8 cellular contexts compared by ENCODE assay signal in the genomic region with DNA sequence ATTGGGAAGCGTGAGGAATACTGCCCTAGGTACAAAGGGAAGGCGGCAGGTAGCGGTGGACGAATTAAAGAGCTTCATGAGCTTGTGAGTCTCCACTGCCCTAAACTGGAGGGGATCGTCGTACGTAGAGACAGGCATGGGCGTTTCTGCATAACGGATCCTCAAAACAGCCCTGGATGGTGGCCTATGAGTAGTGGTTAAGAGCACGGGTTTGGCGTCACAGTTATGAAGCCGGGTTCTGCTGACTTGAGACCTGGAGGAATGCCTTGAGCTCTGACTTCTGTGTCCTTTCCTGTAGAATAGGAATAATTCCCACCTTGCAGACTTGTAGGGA. TPM values are rescaled to one million over a fixed set of nuclear protein-coding genes. Genes with fewer than 3 reads are reported as not detected.
A peak's percentile ranks its signal among the peaks of the same experiment; 100 is the strongest.
DNase-seq lines count a peak whose midpoint lies in the region; ATAC-seq, FAIRE-seq and TF ChIP-seq lines count a peak whose summit lies in the region.

No MANE protein-coding gene starts in this region.

- peaks cover 10 to 40% of the 10 kb centered on the region in 2 donors for H3K36me3 ChIP-seq in psoas muscle (ENCODE audit: insufficient read depth in 1 of 2, low read depth in 1 of 2)

- WGBS in psoas muscle, 3 donors = 0 to 1% (median 0%) methylated on average over 12 of the region's 12 CpGs

- intact Hi-C loops in psoas muscle (cut with DNase I) = no loop called here

- ATAC-seq in psoas muscle (peak in 3 of 4 donors; percentile 14 to 19 (median 16)), HG02623 (IDR thresholded peaks at IDR 0.05; ENCODE audit: unreplicated experiment) (no peak)

- no peak for TF ChIP-seq CTCF in NB4 (IDR thresholded peaks at IDR 0.05; ENCODE audit: low read depth, low read length)
- no peak for TF ChIP-seq CTCF in psoas muscle (IDR thresholded peaks at IDR 0.05)
- no peak for TF ChIP-seq CTCF in D721Med (IDR thresholded peaks at IDR 0.05; ENCODE audit: insufficient read depth, missing control alignments)

- FAIRE-seq in GM12891 (lab: Jason Lieb, UNC) (no peak), D721Med (lab: Jason Lieb, UNC) (no peak)

- no peaks in the 10 kb centered on the region for H3K9me3 ChIP-seq in psoas muscle

- no peak; the same call in 1 of the 2 replicates for TF ChIP-seq POLR2A in GM12891 (IDR thresholded peaks at IDR 0.05; ENCODE audit: low read depth, low read length)
- TF ChIP-seq POLR2A in NB4 (IDR thresholded peaks at IDR 0.05; ENCODE audit: extremely low read depth, insufficient read length) = no peak

- DNase-seq in GM12891 (ENCODE audit: insufficient read length, low spot score) (no peak), NB4 (ENCODE audit: low read depth) (peak; percentile 77), germinal center (ENCODE audit: low spot score) (peak; percentile 46), psoas muscle (no peak), KBM-7 (no peak), D721Med (ENCODE audit: insufficient read length, low spot score) (no peak)
- DNase-seq in activated T-helper 9 cell treated with anti-CD3 and anti-CD28 coated beads, Interleukin-2, amount 50 U/mL, for 16 hours (ENCODE audit: low read depth) = peak; percentile 1

- no peaks in the 10 kb centered on the region for H3K27me3 ChIP-seq in psoas muscle (ENCODE audit: insufficient read depth in 3 of 3, low read length in 2 of 3)

- H3K27ac ChIP-seq in psoas muscle = peak overlapping the region; percentile 99

- peaks cover 22% of the 10 kb centered on the region for H3K4me1 ChIP-seq in psoas muscle

- in situ Hi-C loops in KBM-7 (cut with MboI; ENCODE audit: low pct_unique_long_range_greater_than_20kb, low sequenced_read_pairs) = no loop called here

- peak overlapping the region; percentile 98 for H3K4me3 ChIP-seq in NB4 (ENCODE audit: low read depth, low read length)
- H3K4me3 ChIP-seq in psoas muscle = peak overlapping the region; percentile 83

TF ChIP-seq in GM12891, 5 proteins besides CTCF, POLR2A, EP300 and RAD21:
- no peak for TF ChIP-seq SPI1 (IDR thresholded peaks at IDR 0.05; ENCODE audit: low read depth, low read length)
- TF ChIP-seq POU2F2 (IDR thresholded peaks at IDR 0.05; ENCODE audit: low read depth, low read length) = 0 out of 2 replicates have a peak, but pooled peaks have one; percentile 15
- no peak for TF ChIP-seq TAF1 (IDR thresholded peaks at IDR 0.05; ENCODE audit: low read depth, low read length)
- TF ChIP-seq POLR2AphosphoS5 (IDR thresholded peaks at IDR 0.05; ENCODE audit: low read depth, low read length) = no peak
- no peak for TF ChIP-seq PAX5 (IDR thresholded peaks at IDR 0.05; ENCODE audit: insufficient read depth, low read length, severe bottlenecking)
TF ChIP-seq in GM12891: peak in this region for 1.

RNA-seq across cellular contexts. Expression of a gene that starts 0.3 kb away (rescaled TPM):
- polyA plus RNA-seq in GM12891 (2012; ENCODE audit: low read depth, missing spikeins) = 31.8 TPM
- total RNA-seq in psoas muscle = 10 to 100 TPM; 12.9 to 28.9 (median 21.0) TPM
- polyA plus RNA-seq in psoas muscle = 10 to 100 TPM; 25.2 to 37.0 (median 31.5) TPM

RNA-seq across cellular contexts. Expression of a gene that starts 0.8 kb away (rescaled TPM):
- 37.5 TPM for polyA plus RNA-seq in GM12891 (2012; ENCODE audit: low read depth, missing spikeins)
- total RNA-seq in psoas muscle = 10 to 100 TPM; 10.3 to 20.6 (median 17.5) TPM
- 10 to 100 TPM in 2 of 3 donors, 1 to 10 TPM in 1; 7.7 to 25.1 (median 12.1) TPM for polyA plus RNA-seq in psoas muscle

RNA-seq across cellular contexts. Expression of a gene that starts 29.5 kb away (rescaled TPM):
- 54.8 TPM for polyA plus RNA-seq in GM12891 (2012; ENCODE audit: low read depth, missing spikeins)
- 10 to 100 TPM; 10.9 to 30.4 (median 16.5) TPM for total RNA-seq in psoas muscle
- polyA plus RNA-seq in psoas muscle = 10 to 100 TPM in 1 of 3 donors, 1 to 10 TPM in 2; 7.2 to 17.6 (median 7.5) TPM

RNA-seq across cellular contexts. Expression of a gene that starts 29.6 kb away (rescaled TPM):
- 138 TPM for polyA plus RNA-seq in GM12891 (2012; ENCODE audit: low read depth, missing spikeins)
- total RNA-seq in psoas muscle = 100 to 1,000 TPM; 156 to 187 (median 175) TPM
- 100 to 1,000 TPM; 111 to 161 (median 131) TPM for polyA plus RNA-seq in psoas muscle

RNA-seq across cellular contexts. Expression of a gene that starts 29.9 kb away (rescaled TPM):
- polyA plus RNA-seq in GM12891 (2012; ENCODE audit: low read depth, missing spikeins) = 7.3 TPM
- total RNA-seq in psoas muscle = 1 to 10 TPM; 3.5 to 6.4 (median 4.8) TPM
- polyA plus RNA-seq in psoas muscle = 10 to 100 TPM in 2 of 3 donors, 1 to 10 TPM in 1; 5.6 to 18.0 (median 10.8) TPM

Comparison
In these comparisons a context has a peak if more than half of its experiments do, and no peak if none do; other contexts are left out.
1. DNase-seq: peak in NB4 (single experiment), activated T-helper 9 cell treated with anti-CD3 and anti-CD28 coated beads, Interleukin-2, amount 50 U/mL, for 16 hours (single experiment) and germinal center (single experiment); none in GM12891 (single experiment), psoas muscle (0 of 2), KBM-7 (single experiment) and D721Med (single experiment).